ENCODE assay signal across 28 cellular contexts in genomic region chr5:39658861-39659260, GRCh38.
"Had no signal": no experiment of that assay in that cellular context is flagged by ENCODE, and none has a peak within 500 bp of the region (broad histone marks: within the 10 kb centered on the region; RNA-seq: fewer than 3 reads in every experiment).

No MANE protein-coding gene starts in this region.

- H3K9me3 ChIP-seq: ascending aorta, SJSA1 had no signal

- H3K4me1 ChIP-seq: ascending aorta, SJSA1 had no signal

- H3K36me3 ChIP-seq: ascending aorta, cardiac muscle cell, SJSA1, WERI-Rb-1 had no signal

- H3K27me3 ChIP-seq: ascending aorta, cardiac muscle cell, SJSA1 had no signal

- H3K36me3 Mint-ChIP-seq: activated CD8-positive, alpha-beta memory T cell treated with anti-CD3 and anti-CD28 coated beads, Interleukin-2, amount 10 ng/mL, durations not matched to agents 7 days and 5 days; activated naive CD8-positive, alpha-beta T cell treated with anti-CD3 and anti-CD28 coated beads for 36 hours had no signal

- H3K4me3 ChIP-seq: ascending aorta, cardiac muscle cell, SJSA1 had no signal

- H3K27ac ChIP-seq: ascending aorta, cardiac muscle cell, SJSA1, WERI-Rb-1 had no signal

- DNase-seq: activated CD4-positive, alpha-beta T cell treated with anti-CD3 and anti-CD28 coated beads for 1 hour; activated CD4-positive, alpha-beta T cell treated with anti-CD3 and anti-CD28 coated beads for 48 hours; activated CD4-positive, CD25-positive, alpha-beta regulatory T cell; activated CD8-positive, alpha-beta memory T cell treated with anti-CD3 and anti-CD28 coated beads, Interleukin-2, amount 10 ng/mL, durations not matched to agents 7 days and 5 days; activated CD8-positive, alpha-beta memory T cell treated with anti-CD3 and anti-CD28 coated beads, Interleukin-2, amount 50 U/mL, for 48 hours; activated effector memory CD4-positive, alpha-beta T cell treated with anti-CD3 and anti-CD28 coated beads, Interleukin-2, amount 50 U/mL, for 16 hours; activated naive CD4-positive, alpha-beta T cell; activated naive CD8-positive, alpha-beta T cell treated with anti-CD3 and anti-CD28 coated beads for 36 hours; activated T-cell treated with anti-CD3 and anti-CD28 coated beads, Interleukin-2, amount 50 U/mL, for 48 hours; amygdala; Karpas-422; KBM-7; NCI-H1105 treated with DMSO at 0.1 percent for 48 hours; NCI-H1436; NCI-H1694; NCI-H1930; NCI-H345; NCI-H524 treated with DMSO at 0.1 percent for 48 hours; NCI-H748 treated with DMSO at 0.1 percent for 48 hours; OCI-M1; SHP77 treated with DMSO at 0.1 percent for 48 hours; SW 1271; T1000; WERI-Rb-1 had no signal

- ATAC-seq: activated CD8-positive, alpha-beta memory T cell treated with anti-CD3 and anti-CD28 coated beads, Interleukin-2, amount 10 ng/mL, durations not matched to agents 7 days and 5 days; activated T-helper 17 cell treated with anti-CD3 and anti-CD28 coated beads, Interleukin-2, amount 50 U/mL, for 72 hours had no signal

- H3K4me3 Mint-ChIP-seq: activated CD8-positive, alpha-beta memory T cell treated with anti-CD3 and anti-CD28 coated beads, Interleukin-2, amount 10 ng/mL, durations not matched to agents 7 days and 5 days; activated T-helper 17 cell treated with anti-CD3 and anti-CD28 coated beads, Interleukin-2, amount 50 U/mL, for 72 hours had no signal

- H3K27ac Mint-ChIP-seq: activated T-helper 17 cell treated with anti-CD3 and anti-CD28 coated beads, Interleukin-2, amount 50 U/mL, for 72 hours had no signal
